In genomic region chr17:81018044-81018802, GRCh38 we compare ENCODE assay signal across 8 cellular contexts. TPM values are rescaled to one million over a fixed set of nuclear protein-coding genes. Genes with fewer than 3 reads are reported as not detected.
DNase-seq lines count a peak whose midpoint lies in the region; ATAC-seq, FAIRE-seq and TF ChIP-seq lines count a peak whose summit lies in the region.

No MANE protein-coding gene starts in this region.

- no peaks in the 10 kb centered on the region for H4K20me1 ChIP-seq in hepatocyte (ENCODE audit: insufficient read depth, poor library complexity, severe bottlenecking)

- no peak for ATAC-seq in HG03354 (IDR thresholded peaks at IDR 0.05; ENCODE audit: poor library complexity, severe bottlenecking, unreplicated experiment)

- peaks cover 23% of the 10 kb centered on the region for H3K4me1 ChIP-seq in adipocyte (ENCODE audit: control insufficient read depth, insufficient read depth, low read length)
- peaks cover 8% of the 10 kb centered on the region for H3K4me1 ChIP-seq in hepatocyte (ENCODE audit: insufficient read depth)
- H3K4me1 ChIP-seq in ascending aorta: peaks cover 7 to 8% of the 10 kb centered on the region in 2 donors

- no peak for TF ChIP-seq CTCF in hepatocyte (IDR thresholded peaks at IDR 0.05; ENCODE audit: poor library complexity)
- no peak for TF ChIP-seq CTCF in ascending aorta (IDR thresholded peaks at IDR 0.05)

- H3K27me3 ChIP-seq in adipocyte (replicated peaks; ENCODE audit: control insufficient read depth, insufficient read depth, low read length): peaks cover 3% of the 10 kb centered on the region
- no peaks in the 10 kb centered on the region for H3K27me3 ChIP-seq in hepatocyte
- H3K27me3 ChIP-seq in ascending aorta: no peaks in the 10 kb centered on the region

- FAIRE-seq in GM12892 (lab: Jason Lieb, UNC): no peak

- H3K79me2 ChIP-seq in hepatocyte: no peaks in the 10 kb centered on the region

- no peaks in the 10 kb centered on the region for H3K9me2 ChIP-seq in hepatocyte (replicated peaks; ENCODE audit: insufficient read depth)

- H3K36me3 ChIP-seq in adipocyte (ENCODE audit: control insufficient read depth, insufficient read depth, low read length, severe bottlenecking) (no peaks in the 10 kb centered on the region), hepatocyte (replicated peaks; ENCODE audit: insufficient read depth, low read depth) (no peaks in the 10 kb centered on the region), ascending aorta (no peaks in the 10 kb centered on the region)

- intact Hi-C loops in ascending aorta (cut with DNase I): no loop called here

- peak overlapping the region; percentile 71 for H3K4me2 ChIP-seq in hepatocyte

- WGBS in hepatocyte (ENCODE audit: low lambda C conversion rate, missing lambda C conversion rate): 45% methylated on average over 29 of the region's 29 CpGs

- H3K9me3 ChIP-seq in adipocyte (ENCODE audit: control insufficient read depth, low read length) (peaks cover 4% of the 10 kb centered on the region), hepatocyte (ENCODE audit: low read depth) (no peaks in the 10 kb centered on the region), ascending aorta (no peaks in the 10 kb centered on the region)

- peak overlapping the region; percentile 78 for H3K27ac ChIP-seq in hepatocyte
- peak overlapping the region in 18 of 21 experiments; percentile 22 to 89 (median 66) for H3K27ac ChIP-seq in skin epidermis
- H3K27ac ChIP-seq in ascending aorta: peak overlapping the region in 1 of 2 donors; percentile 14

- H3K4me3 ChIP-seq in adipocyte (ENCODE audit: low read length) (peak overlapping the region; percentile 57), hepatocyte (no peak overlapping the region), skin epidermis (peak overlapping the region in 4 of 7 experiments; percentile 1 to 15 (median 4)), ascending aorta (peak overlapping the region in 1 of 2 donors; percentile 37)

- DNase-seq in GM12892 (ENCODE audit: insufficient read length): peak; percentile 12
- DNase-seq in NCI-H524 (lab: John Stamatoyannopoulos, UW): peak; percentile 100
- DNase-seq in adipocyte (ENCODE audit: low read depth): peak; percentile 72
- DNase-seq in hepatocyte (ENCODE audit: low spot score): no peak
- DNase-seq in NCI-H1694 treated with DMSO at 0.1 percent for 48 hours (lab: John Stamatoyannopoulos, UW): no peak
- DNase-seq in ascending aorta (ENCODE audit: low spot score in 2 of 2): no peak

- no peak for TF ChIP-seq POLR2A in GM12892 (IDR thresholded peaks at IDR 0.05; ENCODE audit: low read depth, low read length)

- H2AFZ ChIP-seq in hepatocyte: peak overlapping the region; percentile 94

- H3K9ac ChIP-seq in adipocyte (ENCODE audit: low read length): peak overlapping the region; percentile 49

RNA-seq across cellular contexts. Expression of gene BAIAP2, which starts 16.7 kb away (rescaled TPM):
- polyA plus RNA-seq in GM12892 (2012; ENCODE audit: missing spikeins): 1.5 TPM
- total RNA-seq in hepatocyte (15.8 and 27.1 TPM in 2 replicates), ascending aorta (14.4 TPM)
- polyA plus RNA-seq in hepatocyte: 49.7 and 60.0 TPM in 2 replicates

RNA-seq across cellular contexts. Expression of gene CHMP6, which starts 26.6 kb away (rescaled TPM):
- 11.9 TPM for polyA plus RNA-seq in GM12892 (2012; ENCODE audit: missing spikeins)
- total RNA-seq in hepatocyte (16.9 and 27.8 TPM in 2 replicates), ascending aorta (32.1 TPM)
- polyA plus RNA-seq in hepatocyte: 30.8 and 38.3 TPM in 2 replicates

Comparison
In these comparisons a context has a peak if more than half of its experiments do, and no peak if none do; other contexts are left out.
1. DNase-seq: peak in GM12892 (single experiment), NCI-H524 (2 of 2) and adipocyte (single experiment); none in hepatocyte (single experiment), NCI-H1694 treated with DMSO at 0.1 percent for 48 hours (single experiment) and ascending aorta (0 of 2).